1 cellular context compared by ENCODE assay signal in genomic region chr5:133510634-133511262, GRCh38.
TF ChIP-seq lines count a peak whose summit lies in the region.

No MANE protein-coding gene starts in this region.

TF ChIP-seq in K562, 482 proteins besides CTCF, POLR2A, EP300 and RAD21 (continued from another document and continues in another):
- no peak for TF ChIP-seq CUX1 (CRISPR knock-in tag; IDR thresholded peaks at IDR 0.05)
- TF ChIP-seq ZNF253 (CRISPR knock-in tag; conservative IDR thresholded peaks at IDR 0.05) = no peak
- 0 out of 2 replicates have a peak, but pooled peaks have one; percentile 24 for TF ChIP-seq TRIM28 (IDR thresholded peaks at IDR 0.05)
- no peak for TF ChIP-seq HNRNPLL (IDR thresholded peaks at IDR 0.05; ENCODE audit: low read depth, low read length, poor library complexity, severe bottlenecking)
- no peak for TF ChIP-seq PBX2 (CRISPR knock-in tag; IDR thresholded peaks at IDR 0.05; ENCODE audit: low read depth)
- no peak for TF ChIP-seq PBX2 (tag; conservative IDR thresholded peaks at IDR 0.05; ENCODE audit: low read depth)
- no peak for TF ChIP-seq PRMT5 (CRISPR knock-in tag; IDR thresholded peaks at IDR 0.05)
- TF ChIP-seq NR1H2 (CRISPR knock-in tag; IDR thresholded peaks at IDR 0.05) = no peak
- TF ChIP-seq ZNF121 (CRISPR knock-in tag; conservative IDR thresholded peaks at IDR 0.05) = no peak
- TF ChIP-seq PRDM10 (IDR thresholded peaks at IDR 0.05; ENCODE audit: partially characterized antibody) = no peak
- no peak for TF ChIP-seq RBM14 (IDR thresholded peaks at IDR 0.05; ENCODE audit: borderline replicate concordance, insufficient read depth, low read depth, low read length)
- TF ChIP-seq NUFIP1 (IDR thresholded peaks at IDR 0.05; ENCODE audit: partially characterized antibody) = no peak
- no peak for TF ChIP-seq PKNOX1 (IDR thresholded peaks at IDR 0.05)
- TF ChIP-seq NFYB (IDR thresholded peaks at IDR 0.05; ENCODE audit: extremely low read depth, insufficient read length) = no peak
- no peak for TF ChIP-seq SMAD3 (CRISPR knock-in tag; conservative IDR thresholded peaks at IDR 0.05)
- TF ChIP-seq CCAR2 (IDR thresholded peaks at IDR 0.05; ENCODE audit: low read depth, low read length) = no peak
- TF ChIP-seq FOSL1 (tag; conservative IDR thresholded peaks at IDR 0.05) = 0 out of 2 replicates have a peak, but pooled peaks have one; percentile 20
- no peak for TF ChIP-seq HSF4 (CRISPR knock-in tag; IDR thresholded peaks at IDR 0.05; ENCODE audit: borderline replicate concordance)
- no peak for TF ChIP-seq ASH1L (IDR thresholded peaks at IDR 0.05; ENCODE audit: borderline replicate concordance, low read depth, partially characterized antibody)
- no peak for TF ChIP-seq E2F6 (IDR thresholded peaks at IDR 0.05; ENCODE audit: borderline replicate concordance in 1 of 2, extremely low read depth in 1 of 2, insufficient read depth in 1 of 2, insufficient read length in 1 of 2, low read depth in 1 of 2, low read length in 1 of 2, poor library complexity in 1 of 2, severe bottlenecking in 1 of 2)
- no peak for TF ChIP-seq ZNF212 (CRISPR knock-in tag; IDR thresholded peaks at IDR 0.05)
- no peak for TF ChIP-seq CSDE1 (IDR thresholded peaks at IDR 0.05)
- TF ChIP-seq RFX1 (IDR thresholded peaks at IDR 0.05) = no peak
- no peak; the same call in 1 of the 2 replicates for TF ChIP-seq LEF1 (IDR thresholded peaks at IDR 0.05)
- TF ChIP-seq CXXC5 (CRISPR knock-in tag; IDR thresholded peaks at IDR 0.05) = no peak
- TF ChIP-seq POLR3A (IDR thresholded peaks at IDR 0.05; ENCODE audit: borderline replicate concordance, extremely low read depth, insufficient read depth, insufficient read length) = no peak
- no peak for TF ChIP-seq KDM2B (CRISPR knock-in tag; IDR thresholded peaks at IDR 0.05)
- no peak for TF ChIP-seq SREBF2 (CRISPR knock-in tag; IDR thresholded peaks at IDR 0.05)
- TF ChIP-seq SOX6 (IDR thresholded peaks at IDR 0.05) = no peak
- no peak for TF ChIP-seq AFF4 (CRISPR knock-in tag; IDR thresholded peaks at IDR 0.05)
- TF ChIP-seq ELK3 (CRISPR knock-in tag; IDR thresholded peaks at IDR 0.05) = no peak
- TF ChIP-seq ZNF316 (IDR thresholded peaks at IDR 0.05) = peak; percentile 98
- TF ChIP-seq RCOR1 (IDR thresholded peaks at IDR 0.05; ENCODE audit: borderline replicate concordance in 1 of 2, low read depth in 2 of 2, low read length in 2 of 2) = peak in 1 of 2 experiments; percentile 38; a peak in 1 of 4 replicates
- TF ChIP-seq ETV6 (IDR thresholded peaks at IDR 0.05; ENCODE audit: borderline replicate concordance in 1 of 2, low read depth in 2 of 2, low read length in 1 of 2) = no peak
- TF ChIP-seq ETV6 (CRISPR knock-in tag; IDR thresholded peaks at IDR 0.05; ENCODE audit: borderline replicate concordance) = no peak
- TF ChIP-seq ZNF217 (CRISPR knock-in tag; IDR thresholded peaks at IDR 0.05) = no peak
- TF ChIP-seq TAF7 (tag; IDR thresholded peaks at IDR 0.05) = no peak
- no peak for TF ChIP-seq STAT5B (CRISPR knock-in tag; IDR thresholded peaks at IDR 0.05)
